In the genomic region with DNA sequence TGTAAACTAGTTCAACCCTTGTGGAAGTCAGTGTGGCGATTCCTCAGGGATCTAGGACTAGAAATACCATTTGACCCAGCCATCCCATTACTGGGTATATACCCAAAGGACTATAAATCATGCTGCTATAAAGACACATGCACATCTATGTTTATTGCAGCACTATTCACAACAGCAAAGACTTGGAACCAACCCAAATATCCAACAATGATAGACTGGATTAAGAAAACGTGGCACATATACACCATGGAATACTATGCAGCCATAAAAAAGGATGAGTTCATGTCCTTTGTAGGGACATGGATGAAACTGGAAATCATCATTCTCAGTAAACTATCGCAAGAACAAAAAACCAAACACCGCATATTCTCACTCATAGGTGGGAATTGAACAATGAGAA, we compare ENCODE assay signal across 2 cellular contexts.
DNase-seq lines count a peak whose midpoint lies in the region; ATAC-seq, FAIRE-seq and TF ChIP-seq lines count a peak whose summit lies in the region.
"Not testable (repeated sequence)": the region's sequence is repeated elsewhere in the genome, so short reads cannot be mapped to it uniquely, and the experiment has no call there.

No MANE protein-coding gene starts in this region.

- H2AFZ ChIP-seq in K562 (ENCODE audit: low read depth, low read length), result not testable (repeated sequence)

- not testable (repeated sequence) for H3K9me1 ChIP-seq in K562 (ENCODE audit: control insufficient read depth, insufficient read depth, low read length)

- H3K9me3 ChIP-seq in HEK293 (ENCODE audit: control insufficient read depth, insufficient read depth, low read depth, low read length); K562 (replicated peaks; ENCODE audit: control insufficient read depth, insufficient read depth, low read depth, low read length): not testable (repeated sequence)

- TF ChIP-seq CTCF in HEK293 (tag by site-specific recombination; IDR thresholded peaks at IDR 0.05); K562 (IDR thresholded peaks at IDR 0.05 in 2 of 3, conservative IDR thresholded peaks at IDR 0.05 in 1 of 3; ENCODE audit: insufficient read depth in 2 of 3, low read depth in 1 of 3, low read length in 3 of 3): not testable (repeated sequence)

- not testable (repeated sequence) for H3K4me2 ChIP-seq in K562 (ENCODE audit: insufficient read depth, low read length)

- in situ Hi-C loops in K562 (cut with MboI), result not testable (repeated sequence)

- not testable (repeated sequence) for DNase-seq in K562 (ENCODE audit: extremely low read depth in 1 of 4, low spot score in 3 of 4)

- not testable (repeated sequence) for H3K9ac ChIP-seq in K562 (ENCODE audit: insufficient read depth in 1 of 2, low read depth in 2 of 2, low read length in 2 of 2)

- CTCF ChIA-PET in HEK293 (lab: Yijun Ruan, JAX); K562 (lab: Yijun Ruan, JAX; ENCODE audit: low intra/inter-chr PET ratio): not testable (repeated sequence)

- intact Hi-C loops in K562 (cut with micrococcal nuclease), result not testable (repeated sequence)

- not testable (repeated sequence) for H3K27me3 ChIP-seq in K562 (ENCODE audit: control insufficient read depth in 2 of 2, insufficient read depth in 2 of 2, low read length in 2 of 2)

- not testable (repeated sequence) for TF ChIP-seq RAD21 in K562 (CRISPR knock-in tag; conservative IDR thresholded peaks at IDR 0.05 in 1 of 2, IDR thresholded peaks at IDR 0.05 in 1 of 2)

- WGBS in K562 (ENCODE audit: insufficient coverage, low coverage, missing lambda C conversion rate), result 50% methylated on average over 1 of the region's 4 CpGs

- TF ChIP-seq POLR2A in K562 (conservative IDR thresholded peaks at IDR 0.05), result not testable (repeated sequence)

- BruUV-seq in K562 (replicated peaks; lab: Mats Ljungman, UMichigan), result not testable (repeated sequence)

- not testable (repeated sequence) for H3K27ac ChIP-seq in HEK293 (ENCODE audit: extremely low read depth, low read depth, low read length); K562 (ENCODE audit: extremely low read depth, low read depth, low read length)

- not testable (repeated sequence) for TF ChIP-seq EP300 in K562 (IDR thresholded peaks at IDR 0.05; ENCODE audit: low read length)

- not testable (repeated sequence) for ATAC-seq in K562

- H3K79me2 ChIP-seq in K562 (ENCODE audit: control insufficient read depth, insufficient read depth, low read length), result not testable (repeated sequence)

- not testable (repeated sequence) for H3K4me3 ChIP-seq in HEK293 (ENCODE audit: low read depth, low read length); K562

- not testable (repeated sequence) for FAIRE-seq in K562 (lab: Jason Lieb, UNC)

- POLR2A ChIA-PET in HEK293 (lab: Yijun Ruan, JAX); K562 (lab: Yijun Ruan, JAX): not testable (repeated sequence)

- not testable (repeated sequence) for H3K4me1 ChIP-seq in HEK293 (ENCODE audit: control insufficient read depth, insufficient read depth, low read length); K562 (replicated peaks in 1 of 2; ENCODE audit: control insufficient read depth in 2 of 2, insufficient read depth in 2 of 2, low read length in 2 of 2)

- H4K20me1 ChIP-seq in K562 (replicated peaks; ENCODE audit: control insufficient read depth, insufficient read depth, low read length), result not testable (repeated sequence)

- H3K36me3 ChIP-seq in HEK293 (ENCODE audit: control insufficient read depth in 2 of 2, insufficient read depth in 1 of 2, low read length in 2 of 2); K562 (ENCODE audit: control insufficient read depth, insufficient read depth, low read length): not testable (repeated sequence)

TF ChIP-seq in HEK293, 187 proteins besides CTCF, POLR2A, EP300 and RAD21:
- peak; percentile 55; the same call in 1 of the 2 replicates for TF ChIP-seq ZNF146 (tag by site-specific recombination; IDR thresholded peaks at IDR 0.05)

TF ChIP-seq in K562, 482 proteins besides CTCF, POLR2A, EP300 and RAD21:
- TF ChIP-seq BCOR (IDR thresholded peaks at IDR 0.05), result peak; percentile 53; the same call in 1 of the 2 replicates
